In the genomic region with DNA sequence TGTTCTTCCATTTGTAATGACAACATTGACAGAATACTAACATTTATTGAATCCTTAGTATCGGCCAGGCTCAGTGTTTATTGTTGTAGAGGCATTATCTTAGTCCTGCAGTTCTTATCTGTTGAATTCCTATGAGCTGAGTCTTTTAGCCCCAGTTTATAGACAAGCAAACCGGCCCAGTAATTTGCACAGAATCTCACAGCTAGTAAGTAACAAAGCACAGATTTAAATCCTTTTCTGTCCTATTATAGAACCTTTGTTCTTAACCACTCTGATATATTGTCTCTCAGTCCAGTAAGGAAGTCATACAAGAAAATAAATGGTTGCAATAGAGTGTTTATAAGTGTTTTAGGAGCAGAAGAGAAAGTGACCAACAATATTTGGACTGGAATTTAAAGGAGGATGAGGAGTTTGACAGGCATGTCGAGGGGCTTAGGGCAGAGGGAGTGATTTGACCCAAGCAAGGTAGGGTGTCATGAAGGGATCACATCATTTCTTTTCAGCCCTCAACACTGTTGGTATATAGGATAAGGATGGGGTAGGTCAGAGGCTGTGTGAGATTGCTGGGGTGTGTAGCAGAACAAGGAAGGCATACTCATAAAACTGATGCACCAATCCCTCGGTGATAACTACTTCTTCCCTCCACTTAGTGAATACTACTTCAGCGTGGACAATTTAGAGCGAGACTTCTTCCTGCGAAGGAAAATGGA, we compare ENCODE assay signal across 1 cellular context.
TF ChIP-seq lines count a peak whose summit lies in the region.

No MANE protein-coding gene starts in this region.

TF ChIP-seq in A549, 52 proteins besides CTCF, POLR2A, EP300 and RAD21 (continued from another document):
- TF ChIP-seq, protein P1, sequence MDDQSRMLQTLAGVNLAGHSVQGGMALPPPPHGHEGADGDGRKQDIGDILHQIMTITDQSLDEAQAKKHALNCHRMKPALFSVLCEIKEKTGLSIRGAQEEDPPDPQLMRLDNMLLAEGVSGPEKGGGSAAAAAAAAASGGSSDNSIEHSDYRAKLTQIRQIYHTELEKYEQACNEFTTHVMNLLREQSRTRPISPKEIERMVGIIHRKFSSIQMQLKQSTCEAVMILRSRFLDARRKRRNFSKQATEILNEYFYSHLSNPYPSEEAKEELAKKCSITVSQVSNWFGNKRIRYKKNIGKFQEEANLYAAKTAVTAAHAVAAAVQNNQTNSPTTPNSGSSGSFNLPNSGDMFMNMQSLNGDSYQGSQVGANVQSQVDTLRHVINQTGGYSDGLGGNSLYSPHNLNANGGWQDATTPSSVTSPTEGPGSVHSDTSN (IDR thresholded peaks at IDR 0.05): no peak
- TF ChIP-seq, protein P2, sequence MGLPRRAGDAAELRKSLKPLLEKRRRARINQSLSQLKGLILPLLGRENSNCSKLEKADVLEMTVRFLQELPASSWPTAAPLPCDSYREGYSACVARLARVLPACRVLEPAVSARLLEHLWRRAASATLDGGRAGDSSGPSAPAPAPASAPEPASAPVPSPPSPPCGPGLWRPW (IDR thresholded peaks at IDR 0.05): no peak
- TF ChIP-seq CEBPB (IDR thresholded peaks at IDR 0.05) (no peak), TFCP2L1 (CRISPR knock-in tag; IDR thresholded peaks at IDR 0.05) (no peak), HEYL (CRISPR knock-in tag; IDR thresholded peaks at IDR 0.05) (no peak), JUN (IDR thresholded peaks at IDR 0.05) (no peak)
- TF ChIP-seq, protein P3, sequence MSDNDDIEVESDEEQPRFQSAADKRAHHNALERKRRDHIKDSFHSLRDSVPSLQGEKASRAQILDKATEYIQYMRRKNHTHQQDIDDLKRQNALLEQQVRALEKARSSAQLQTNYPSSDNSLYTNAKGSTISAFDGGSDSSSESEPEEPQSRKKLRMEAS (IDR thresholded peaks at IDR 0.05): no peak
